ENCODE assay signal across 1 cellular context in genomic region chr1:3340548-3341235, GRCh38.
TF ChIP-seq lines count a peak whose summit lies in the region.

No MANE protein-coding gene starts in this region.

TF ChIP-seq in HepG2, 621 proteins besides CTCF, POLR2A, EP300 and RAD21 (continued from another document and continues in another):
- TF ChIP-seq ZNF503 (CRISPR knock-in tag; IDR thresholded peaks at IDR 0.05) (peak; percentile 80; the same call in 1 of the 2 replicates), NCOA2 (CRISPR knock-in tag; IDR thresholded peaks at IDR 0.05) (peak; percentile 75), MAFF (IDR thresholded peaks at IDR 0.05; ENCODE audit: low read depth, low read length) (no peak), BRD4 (CRISPR knock-in tag; IDR thresholded peaks at IDR 0.05) (peak; percentile 96), POLR2AphosphoS5 (IDR thresholded peaks at IDR 0.05; ENCODE audit: low read depth, low read length) (peak; percentile 58), GABPB1 (CRISPR knock-in tag; IDR thresholded peaks at IDR 0.05) (peak; percentile 28; the same call in 1 of the 2 replicates), ZMYM4 (CRISPR knock-in tag; IDR thresholded peaks at IDR 0.05) (peak; percentile 47; the same call in 1 of the 2 replicates), PHF21A (CRISPR knock-in tag; IDR thresholded peaks at IDR 0.05) (peak; percentile 89), MIER3 (CRISPR knock-in tag; IDR thresholded peaks at IDR 0.05; ENCODE audit: borderline replicate concordance) (0 out of 2 replicates have a peak, but pooled peaks have one; percentile 36), ZNF343 (CRISPR knock-in tag; IDR thresholded peaks at IDR 0.05) (peak; percentile 75), ZNF691 (CRISPR knock-in tag; IDR thresholded peaks at IDR 0.05; ENCODE audit: borderline replicate concordance, low read depth) (peak; percentile 28; the same call in 1 of the 2 replicates), IKZF4 (CRISPR knock-in tag; IDR thresholded peaks at IDR 0.05; ENCODE audit: borderline replicate concordance, low read depth, not compliant biosample characterization) (no peak), ZNF775 (CRISPR knock-in tag; IDR thresholded peaks at IDR 0.05; ENCODE audit: borderline replicate concordance) (peak; percentile 33; the same call in 1 of the 2 replicates), NR2F6 (IDR thresholded peaks at IDR 0.05) (peak; percentile 69), NR2F6 (CRISPR knock-in tag; IDR thresholded peaks at IDR 0.05) (peak; percentile 62), ZNF567 (CRISPR knock-in tag; IDR thresholded peaks at IDR 0.05; ENCODE audit: borderline replicate concordance) (no peak), ZNF18 (CRISPR knock-in tag; IDR thresholded peaks at IDR 0.05; ENCODE audit: insufficient replicate concordance) (peak; percentile 88), ZNF124 (CRISPR knock-in tag; IDR thresholded peaks at IDR 0.05) (no peak), MED1 (CRISPR knock-in tag; IDR thresholded peaks at IDR 0.05) (peak; percentile 93), CREBL2 (CRISPR knock-in tag; IDR thresholded peaks at IDR 0.05; ENCODE audit: borderline replicate concordance) (no peak), ZNF441 (CRISPR knock-in tag; IDR thresholded peaks at IDR 0.05; ENCODE audit: borderline replicate concordance) (no peak; the same call in 1 of the 2 replicates), ZNF513 (CRISPR knock-in tag; conservative IDR thresholded peaks at IDR 0.05) (0 out of 2 replicates have a peak, but pooled peaks have one; percentile 23), ARID4A (CRISPR knock-in tag; IDR thresholded peaks at IDR 0.05; ENCODE audit: borderline replicate concordance) (peak; percentile 66; the same call in 1 of the 2 replicates), NKX3-1 (CRISPR knock-in tag; IDR thresholded peaks at IDR 0.05) (no peak), JUN (CRISPR knock-in tag; IDR thresholded peaks at IDR 0.05) (peak; percentile 66; the same call in 1 of the 2 replicates), ZNF841 (CRISPR knock-in tag; IDR thresholded peaks at IDR 0.05; ENCODE audit: borderline replicate concordance) (no peak), RBM39 (IDR thresholded peaks at IDR 0.05; ENCODE audit: low read depth, low read length, poor library complexity, severe bottlenecking) (peak; percentile 21), FOSL2 (CRISPR knock-in tag; IDR thresholded peaks at IDR 0.05) (peak; percentile 30; the same call in 1 of the 2 replicates), ZNF792 (CRISPR knock-in tag; IDR thresholded peaks at IDR 0.05) (no peak), FOXK1 (CRISPR knock-in tag; IDR thresholded peaks at IDR 0.05; ENCODE audit: borderline replicate concordance, low read depth) (0 out of 2 replicates have a peak, but pooled peaks have one; percentile 33), SP2 (CRISPR knock-in tag; IDR thresholded peaks at IDR 0.05) (0 out of 2 replicates have a peak, but pooled peaks have one; percentile 27), ZNF549 (CRISPR knock-in tag; IDR thresholded peaks at IDR 0.05) (no peak), ZNF230 (CRISPR knock-in tag; IDR thresholded peaks at IDR 0.05) (no peak; the same call in 1 of the 2 replicates), MEIS1 (CRISPR knock-in tag; IDR thresholded peaks at IDR 0.05; ENCODE audit: borderline replicate concordance) (peak; percentile 80), ZNF607 (CRISPR knock-in tag; IDR thresholded peaks at IDR 0.05; ENCODE audit: borderline replicate concordance) (0 out of 2 replicates have a peak, but pooled peaks have one; percentile 22), ZNF883 (CRISPR knock-in tag; IDR thresholded peaks at IDR 0.05; ENCODE audit: not compliant biosample characterization) (peak; percentile 33), RXRA (CRISPR knock-in tag; IDR thresholded peaks at IDR 0.05) (peak; percentile 61; the same call in 1 of the 2 replicates), BCL6 (CRISPR knock-in tag; IDR thresholded peaks at IDR 0.05) (peak; percentile 71), LCORL (IDR thresholded peaks at IDR 0.05) (no peak), LCORL (CRISPR knock-in tag; IDR thresholded peaks at IDR 0.05) (peak; percentile 93), ZNF292 (CRISPR knock-in tag; IDR thresholded peaks at IDR 0.05; ENCODE audit: borderline replicate concordance, low read depth) (peak; percentile 54; the same call in 1 of the 2 replicates), ZGPAT (CRISPR knock-in tag; IDR thresholded peaks at IDR 0.05) (peak; percentile 62), PHF8 (CRISPR knock-in tag; IDR thresholded peaks at IDR 0.05) (peak; percentile 16; the same call in 1 of the 2 replicates), ZBTB10 (CRISPR knock-in tag; IDR thresholded peaks at IDR 0.05; ENCODE audit: borderline replicate concordance) (peak; percentile 95), ZNF563 (CRISPR knock-in tag; IDR thresholded peaks at IDR 0.05) (peak; percentile 97), ZNF136 (CRISPR knock-in tag; IDR thresholded peaks at IDR 0.05; ENCODE audit: low read depth) (peak; percentile 88), ZNF552 (CRISPR knock-in tag; IDR thresholded peaks at IDR 0.05; ENCODE audit: borderline replicate concordance) (0 out of 2 replicates have a peak, but pooled peaks have one; percentile 38), TP53 (CRISPR knock-in tag; conservative IDR thresholded peaks at IDR 0.05) (no peak), CHD4 (IDR thresholded peaks at IDR 0.05; ENCODE audit: borderline replicate concordance, low read length) (no peak), MYNN (CRISPR knock-in tag; IDR thresholded peaks at IDR 0.05; ENCODE audit: low read depth) (no peak), ZNF275 (CRISPR knock-in tag; IDR thresholded peaks at IDR 0.05; ENCODE audit: borderline replicate concordance) (peak; percentile 81; the same call in 1 of the 2 replicates), RXRB (CRISPR knock-in tag; IDR thresholded peaks at IDR 0.05; ENCODE audit: borderline replicate concordance) (peak; percentile 75), ZNF772 (CRISPR knock-in tag; IDR thresholded peaks at IDR 0.05) (0 out of 2 replicates have a peak, but pooled peaks have one; percentile 5)
